ENCODE assay signal across 8 cellular contexts in the genomic region with DNA sequence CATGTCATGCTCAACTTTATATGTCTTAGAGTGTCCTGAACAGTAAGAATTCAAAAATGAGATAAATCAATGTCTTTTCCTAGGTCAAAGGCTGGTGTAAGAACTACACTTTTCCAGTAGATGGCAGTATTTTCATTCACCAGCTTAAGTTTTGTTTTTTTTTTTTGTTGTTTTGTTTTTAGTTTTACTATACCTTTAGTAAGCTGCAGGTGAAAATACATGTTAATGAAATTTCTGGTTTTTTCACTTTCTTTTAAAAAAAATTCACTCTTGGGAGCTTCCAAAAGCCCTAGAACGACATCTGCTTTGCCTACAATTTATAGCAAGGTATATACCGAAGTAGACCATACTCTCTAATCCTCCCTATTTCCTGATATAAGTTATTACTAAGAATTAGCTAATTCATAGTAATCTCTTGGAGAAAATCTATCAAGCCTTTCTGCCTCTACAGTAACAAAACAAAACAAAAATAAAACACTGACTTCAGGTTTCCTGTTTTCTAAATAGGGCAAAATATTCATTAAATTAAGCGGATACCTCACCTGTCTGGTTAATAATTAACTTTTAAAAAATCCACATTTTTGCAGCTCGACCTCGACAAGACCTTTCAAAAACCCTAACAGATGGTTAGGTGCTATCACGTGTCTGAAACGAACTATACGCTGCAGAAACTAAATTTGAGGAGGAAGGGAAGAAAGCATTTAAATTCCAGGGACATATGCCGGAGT. TPM values are rescaled to one million over a fixed set of nuclear protein-coding genes. Genes with fewer than 3 reads are reported as not detected.
A peak's percentile ranks its signal among the peaks of the same experiment; 100 is the strongest.
DNase-seq lines count a peak whose midpoint lies in the region; ATAC-seq and TF ChIP-seq lines count a peak whose summit lies in the region.

No MANE protein-coding gene starts in this region.

- intact Hi-C loops in activated B cell treated with CpG ODN at 0.5 μM for 24 hours (cut with micrococcal nuclease): loop anchor here (1.0 kb wide), 9 partner anchors 79 to 597 kb away; no protein-coding TSS in a partner anchor
- intact Hi-C loops in gastrocnemius medialis (cut with DNase I; ENCODE audit: low total_unique reads): loop anchor here (1.0 to 10.0 kb wide), 5 partner anchors 161 to 331 kb away; no protein-coding TSS in a partner anchor

- H3K4me3 ChIP-seq in gastrocnemius medialis: peak overlapping the region; percentile 67 to 89 (median 81)

- peaks cover 13% of the 10 kb centered on the region for H3K27me3 Mint-ChIP-seq in activated T-cell treated with anti-CD3 and anti-CD28 coated beads, Interleukin-2, amount 50 U/mL, for 24 hours
- peaks cover 4% of the 10 kb centered on the region for H3K27me3 Mint-ChIP-seq in activated B cell treated with CpG ODN at 0.5 μM for 24 hours

- CTCF ChIA-PET in activated B cell treated with CpG ODN at 0.5 μM for 24 hours (lab: Charles Lee): interaction anchor here (0.6 to 6.3 kb wide), 24 partner anchors 17 to 777 kb away, joined by 3 to 78 read pairs (median 4); a partner anchor contains a TSS

- H3K4me1 ChIP-seq in gastrocnemius medialis: peaks cover 14 to 22% of the 10 kb centered on the region in 2 donors

- POLR2A ChIA-PET in activated B cell treated with CpG ODN at 0.5 μM for 24 hours (lab: Charles Lee): interaction anchor here (0.6 to 1.7 kb wide), 7 partner anchors 158 to 478 kb away, joined by 3 to 10 read pairs (median 3); a partner anchor contains a TSS

- H3K9me3 Mint-ChIP-seq in activated T-cell treated with anti-CD3 and anti-CD28 coated beads, Interleukin-2, amount 50 U/mL, for 24 hours: no peaks in the 10 kb centered on the region
- no peaks in the 10 kb centered on the region for H3K9me3 Mint-ChIP-seq in activated B cell treated with CpG ODN at 0.5 μM for 24 hours

- TF ChIP-seq POLR2A in gastrocnemius medialis (IDR thresholded peaks at IDR 0.05): no peak

- no peaks in the 10 kb centered on the region for H3K9me3 ChIP-seq in gastrocnemius medialis

- no peaks in the 10 kb centered on the region for H3K36me3 ChIP-seq in gastrocnemius medialis

- peaks cover 8% of the 10 kb centered on the region for H3K36me3 Mint-ChIP-seq in activated T-cell treated with anti-CD3 and anti-CD28 coated beads, Interleukin-2, amount 50 U/mL, for 24 hours (ENCODE audit: low read depth)
- peaks cover 2% of the 10 kb centered on the region for H3K36me3 Mint-ChIP-seq in activated B cell treated with CpG ODN at 0.5 μM for 24 hours (ENCODE audit: low read depth)

- H3K4me3 Mint-ChIP-seq in activated T-cell treated with anti-CD3 and anti-CD28 coated beads, Interleukin-2, amount 50 U/mL, for 24 hours: peak overlapping the region; percentile 72
- peak overlapping the region; percentile 87 for H3K4me3 Mint-ChIP-seq in activated B cell treated with CpG ODN at 0.5 μM for 24 hours

- no peak for ATAC-seq in activated B cell treated with CpG ODN at 0.5 μM for 24 hours (ENCODE audit: low read depth)
- no peak for ATAC-seq in gastrocnemius medialis

- in situ Hi-C loops in gastrocnemius medialis (cut with MboI; ENCODE audit: low sequenced_read_pairs in 4 of 4): loop anchor here in 3 of 4 donors (5.0 to 10.0 kb wide), 2 partner anchors 211 to 213 kb away; no protein-coding TSS in a partner anchor

- TF ChIP-seq CTCF in activated B cell treated with CpG ODN at 0.5 μM for 24 hours (IDR thresholded peaks at IDR 0.05) (peak; percentile 65), gastrocnemius medialis (IDR thresholded peaks at IDR 0.05 in 4 of 5, conservative IDR thresholded peaks at IDR 0.05 in 1 of 5) (peak; percentile 67 to 92 (median 87))

- no peak for DNase-seq in activated T-cell treated with anti-CD3 and anti-CD28 coated beads, Interleukin-2, amount 50 U/mL, for 24 hours
- no peak for DNase-seq in activated T-cell treated with anti-CD3 and anti-CD28 coated beads, Interleukin-2, amount 50 U/mL, for 48 hours
- DNase-seq in NAMALWA (ENCODE audit: low spot score) (peak; percentile 53), activated B cell treated with CpG ODN at 0.5 μM for 24 hours (no peak), globus pallidus (ENCODE audit: low spot score) (peak; percentile 50), gastrocnemius medialis (no peak), OCI-M2 (lab: John Stamatoyannopoulos, UW; ENCODE audit: unreplicated experiment) (no peak), hepatic stellate cell (ENCODE audit: low spot score) (no peak)

- H3K27ac ChIP-seq in gastrocnemius medialis: peak overlapping the region; percentile 97 to 100 (median 99)

- H3K27ac Mint-ChIP-seq in activated T-cell treated with anti-CD3 and anti-CD28 coated beads, Interleukin-2, amount 50 U/mL, for 24 hours: peak overlapping the region; percentile 29
- peak overlapping the region; percentile 83 for H3K27ac Mint-ChIP-seq in activated B cell treated with CpG ODN at 0.5 μM for 24 hours

- peaks cover 24% of the 10 kb centered on the region for H3K4me1 Mint-ChIP-seq in activated T-cell treated with anti-CD3 and anti-CD28 coated beads, Interleukin-2, amount 50 U/mL, for 24 hours (ENCODE audit: low read depth)
- peaks cover 22% of the 10 kb centered on the region for H3K4me1 Mint-ChIP-seq in activated B cell treated with CpG ODN at 0.5 μM for 24 hours

- no peaks in the 10 kb centered on the region for H3K27me3 ChIP-seq in gastrocnemius medialis

RNA-seq across cellular contexts. Expression of a gene that starts 2.7 kb away (rescaled TPM):
- total RNA-seq in activated B cell treated with CpG ODN at 0.5 μM for 24 hours (6.4 and 8.7 TPM in 2 replicates), gastrocnemius medialis (10 to 100 TPM; 26.4 to 48.0 (median 42.2) TPM)

RNA-seq across cellular contexts. Expression of a gene that starts 54.5 kb away (rescaled TPM):
- total RNA-seq in activated B cell treated with CpG ODN at 0.5 μM for 24 hours: 11.9 and 14.1 TPM in 2 replicates
- 10 to 100 TPM; 13.7 to 27.0 (median 20.7) TPM for total RNA-seq in gastrocnemius medialis

Comparison
In these comparisons a context has a peak if more than half of its experiments do, and no peak if none do; other contexts are left out.
1. DNase-seq: peak in NAMALWA (single experiment) and globus pallidus (single experiment); none in activated T-cell treated with anti-CD3 and anti-CD28 coated beads, Interleukin-2, amount 50 U/mL, for 24 hours (single experiment), activated T-cell treated with anti-CD3 and anti-CD28 coated beads, Interleukin-2, amount 50 U/mL, for 48 hours (0 of 2), activated B cell treated with CpG ODN at 0.5 μM for 24 hours (single experiment), gastrocnemius medialis (0 of 2), OCI-M2 (single experiment) and hepatic stellate cell (single experiment).